Comparison of ENCODE assay signal across 22 cellular contexts in genomic region chr7:89072094-89072493, GRCh38.
"Had no signal": no experiment of that assay in that cellular context is flagged by ENCODE, and none has a peak within 500 bp of the region (broad histone marks: within the 10 kb centered on the region; RNA-seq: fewer than 3 reads in every experiment).

No MANE protein-coding gene starts in this region.

- ATAC-seq: activated CD8-positive, alpha-beta memory T cell treated with anti-CD3 and anti-CD28 coated beads, Interleukin-2, amount 10 ng/mL, durations not matched to agents 7 days and 5 days; activated T-helper 17 cell treated with anti-CD3 and anti-CD28 coated beads, Interleukin-2, amount 50 U/mL, for 72 hours; esophagus mucosa; naive thymus-derived CD8-positive, alpha-beta T cell; sciatic nerve; stimulated activated effector memory CD8-positive, alpha-beta T cell treated with anti-CD3 and anti-CD28 coated beads, Interleukin-12 subunit alpha, Interleukin-12 subunit beta, amount 100 ng/mL, for 72 hours had no signal

- H3K4me3 ChIP-seq: ovary, stomach, vagina had no signal

- H3K9me3 ChIP-seq: ovary, vagina had no signal

- H3K27me3 Mint-ChIP-seq: activated B cell treated with CpG ODN at 0.5 μM for 24 hours; activated CD4-positive, alpha-beta memory T cell treated with anti-CD3 and anti-CD28 coated beads, Interleukin-2, amount 10 ng/mL, durations not matched to agents 7 days and 5 days; activated CD8-positive, alpha-beta memory T cell treated with anti-CD3 and anti-CD28 coated beads, Interleukin-2, amount 10 ng/mL, durations not matched to agents 7 days and 5 days; activated naive CD8-positive, alpha-beta T cell treated with anti-CD3 and anti-CD28 coated beads, Interleukin-2, amount 10 ng/mL, durations not matched to agents 7 days and 5 days; activated T-helper 17 cell treated with anti-CD3 and anti-CD28 coated beads, Interleukin-2, amount 50 U/mL, for 72 hours had no signal

- H3K4me1 Mint-ChIP-seq: activated B cell treated with CpG ODN at 0.5 μM for 24 hours; activated CD4-positive, alpha-beta memory T cell treated with anti-CD3 and anti-CD28 coated beads, Interleukin-2, amount 10 ng/mL, durations not matched to agents 7 days and 5 days; activated CD8-positive, alpha-beta memory T cell treated with anti-CD3 and anti-CD28 coated beads, Interleukin-2, amount 10 ng/mL, durations not matched to agents 7 days and 5 days; activated naive CD8-positive, alpha-beta T cell treated with anti-CD3 and anti-CD28 coated beads, Interleukin-2, amount 10 ng/mL, durations not matched to agents 7 days and 5 days; activated T-helper 17 cell treated with anti-CD3 and anti-CD28 coated beads, Interleukin-2, amount 50 U/mL, for 72 hours; immature natural killer cell; naive thymus-derived CD8-positive, alpha-beta T cell; stimulated activated effector memory CD8-positive, alpha-beta T cell treated with anti-CD3 and anti-CD28 coated beads, Interleukin-12 subunit alpha, Interleukin-12 subunit beta, amount 100 ng/mL, for 72 hours had no signal

- H3K27ac Mint-ChIP-seq: activated B cell treated with CpG ODN at 0.5 μM for 24 hours; activated CD4-positive, alpha-beta memory T cell treated with anti-CD3 and anti-CD28 coated beads, Interleukin-2, amount 10 ng/mL, durations not matched to agents 7 days and 5 days; activated CD8-positive, alpha-beta memory T cell treated with anti-CD3 and anti-CD28 coated beads, Interleukin-2, amount 10 ng/mL, durations not matched to agents 7 days and 5 days; activated naive CD8-positive, alpha-beta T cell treated with anti-CD3 and anti-CD28 coated beads, Interleukin-2, amount 10 ng/mL, durations not matched to agents 7 days and 5 days; activated T-helper 17 cell treated with anti-CD3 and anti-CD28 coated beads, Interleukin-2, amount 50 U/mL, for 72 hours; immature natural killer cell; naive thymus-derived CD8-positive, alpha-beta T cell; stimulated activated effector memory CD8-positive, alpha-beta T cell treated with anti-CD3 and anti-CD28 coated beads, Interleukin-12 subunit alpha, Interleukin-12 subunit beta, amount 100 ng/mL, for 72 hours had no signal

- H3K36me3 ChIP-seq: ovary, stomach, vagina had no signal

- H3K27ac ChIP-seq: ovary, stomach, vagina had no signal

- DNase-seq: activated B cell treated with CpG ODN at 0.5 μM for 24 hours; activated CD4-positive, alpha-beta memory T cell treated with anti-CD3 and anti-CD28 coated beads, Interleukin-2, amount 10 ng/mL, durations not matched to agents 7 days and 5 days; activated CD4-positive, alpha-beta T cell treated with anti-CD3 and anti-CD28 coated beads for 4 hours; activated CD8-positive, alpha-beta memory T cell treated with anti-CD3 and anti-CD28 coated beads, Interleukin-2, amount 10 ng/mL, durations not matched to agents 7 days and 5 days; activated naive CD4-positive, alpha-beta T cell; activated naive CD8-positive, alpha-beta T cell treated with anti-CD3 and anti-CD28 coated beads, Interleukin-2, amount 10 ng/mL, durations not matched to agents 7 days and 5 days; activated T-cell treated with anti-CD3 and anti-CD28 coated beads, Interleukin-2, amount 50 U/mL, for 1 hour; amygdala; cerebellar nuclear complex; effector CD4-positive, alpha-beta T cell; immature natural killer cell; mesendoderm; naive thymus-derived CD8-positive, alpha-beta T cell; ovary; stimulated activated CD4-positive, alpha-beta T cell treated with anti-CD3 and anti-CD28 coated beads, Interleukin-4, amount 100 ng/mL, for 24 hours; stomach; trophoblast cell had no signal

- H3K36me3 Mint-ChIP-seq: activated CD8-positive, alpha-beta memory T cell treated with anti-CD3 and anti-CD28 coated beads, Interleukin-2, amount 10 ng/mL, durations not matched to agents 7 days and 5 days; activated naive CD8-positive, alpha-beta T cell treated with anti-CD3 and anti-CD28 coated beads, Interleukin-2, amount 10 ng/mL, durations not matched to agents 7 days and 5 days; immature natural killer cell; stimulated activated effector memory CD8-positive, alpha-beta T cell treated with anti-CD3 and anti-CD28 coated beads, Interleukin-12 subunit alpha, Interleukin-12 subunit beta, amount 100 ng/mL, for 72 hours had no signal

- H3K4me3 Mint-ChIP-seq: activated B cell treated with CpG ODN at 0.5 μM for 24 hours; activated CD4-positive, alpha-beta memory T cell treated with anti-CD3 and anti-CD28 coated beads, Interleukin-2, amount 10 ng/mL, durations not matched to agents 7 days and 5 days; activated CD8-positive, alpha-beta memory T cell treated with anti-CD3 and anti-CD28 coated beads, Interleukin-2, amount 10 ng/mL, durations not matched to agents 7 days and 5 days; activated naive CD8-positive, alpha-beta T cell treated with anti-CD3 and anti-CD28 coated beads, Interleukin-2, amount 10 ng/mL, durations not matched to agents 7 days and 5 days; activated T-helper 17 cell treated with anti-CD3 and anti-CD28 coated beads, Interleukin-2, amount 50 U/mL, for 72 hours; immature natural killer cell; naive thymus-derived CD8-positive, alpha-beta T cell; stimulated activated effector memory CD8-positive, alpha-beta T cell treated with anti-CD3 and anti-CD28 coated beads, Interleukin-12 subunit alpha, Interleukin-12 subunit beta, amount 100 ng/mL, for 72 hours had no signal

- H3K27me3 ChIP-seq: ovary, stomach, vagina had no signal

- H3K4me1 ChIP-seq: stomach, vagina had no signal
